Comparison of ENCODE assay signal across 22 cellular contexts in genomic region chr3:194110483-194110882, GRCh38.
"Had no signal": no experiment of that assay in that cellular context is flagged by ENCODE, and none has a peak within 500 bp of the region (broad histone marks: within the 10 kb centered on the region; RNA-seq: fewer than 3 reads in every experiment).

No MANE protein-coding gene starts in this region.

- H3K9me3 ChIP-seq: colonic mucosa, esophagus squamous epithelium, gastrocnemius medialis, heart right ventricle, left lung, lower lobe of right lung had no signal

- H3K4me3 Mint-ChIP-seq: dendritic cell treated with granulocyte-macrophage colony-stimulating factor and Interleukin-4, amounts not matched to agents 40 ng/mL and 50 ng/mL, for 4 days; effector memory CD8-positive, alpha-beta T cell; endodermal cell had no signal

- H3K4me3 ChIP-seq: colonic mucosa, esophagus squamous epithelium, gastrocnemius medialis, heart right ventricle, left lung, lower lobe of right lung had no signal

- H3K36me3 ChIP-seq: colonic mucosa, esophagus squamous epithelium, gastrocnemius medialis, heart right ventricle, left lung, lower lobe of right lung had no signal

- H3K4me1 ChIP-seq: colonic mucosa, gastrocnemius medialis, left lung, lower lobe of right lung had no signal

- H3K27ac Mint-ChIP-seq: dendritic cell treated with granulocyte-macrophage colony-stimulating factor and Interleukin-4, amounts not matched to agents 40 ng/mL and 50 ng/mL, for 4 days; effector memory CD8-positive, alpha-beta T cell; endodermal cell had no signal

- H3K9me3 Mint-ChIP-seq: dendritic cell treated with granulocyte-macrophage colony-stimulating factor and Interleukin-4, amounts not matched to agents 40 ng/mL and 50 ng/mL, for 4 days; effector memory CD8-positive, alpha-beta T cell; endodermal cell had no signal

- H3K27me3 ChIP-seq: colonic mucosa, gastrocnemius medialis, left lung had no signal

- DNase-seq: colonic mucosa; cortex of kidney; effector CD8-positive, alpha-beta T cell; effector memory CD8-positive, alpha-beta T cell; endodermal cell; erythroblast; esophagus squamous epithelium; foreskin fibroblast; foreskin melanocyte; gastrocnemius medialis; glutamatergic neuron; head of caudate nucleus; heart right ventricle; hippocampal formation; left cardiac atrium; left lung; left ventricle myocardium superior; lower lobe of right lung; mesenchymal stem cell; midbrain had no signal

- ATAC-seq: effector memory CD8-positive, alpha-beta T cell; esophagus mucosa; gastrocnemius medialis; left cardiac atrium; left lung; left ventricle myocardium superior; lower lobe of right lung had no signal
